In genomic region chr5:151023651-151024050, GRCh38 we compare ENCODE assay signal across 10 cellular contexts. TPM values are rescaled to one million over a fixed set of nuclear protein-coding genes. Genes with fewer than 3 reads are reported as not detected.
DNase-seq lines count a peak whose midpoint lies in the region; ATAC-seq and TF ChIP-seq lines count a peak whose summit lies in the region.
"Had no signal": no experiment of that assay in that cellular context is flagged by ENCODE, and none has a peak within 500 bp of the region (broad histone marks: within the 10 kb centered on the region; RNA-seq: fewer than 3 reads in every experiment).

No MANE protein-coding gene starts in this region.

- H3K4me3 ChIP-seq in fibroblast of pulmonary artery (replicated peaks; ENCODE audit: low read depth, low read length), result no peak overlapping the region
- H3K4me3 ChIP-seq in neutrophil (ENCODE audit: low read depth in 1 of 2, low read length in 1 of 2), result no peak overlapping the region

- no peak for TF ChIP-seq CTCF in RWPE1 (conservative IDR thresholded peaks at IDR 0.05; ENCODE audit: low read depth)
- no peak for TF ChIP-seq CTCF in fibroblast of pulmonary artery (IDR thresholded peaks at IDR 0.05; ENCODE audit: low read length, missing control alignments)
- TF ChIP-seq CTCF in neutrophil (IDR thresholded peaks at IDR 0.05), result no peak

- H3K27me3 ChIP-seq in neutrophil, result no peaks in the 10 kb centered on the region

- CTCF ChIA-PET in RWPE1 (lab: Yijun Ruan, JAX), result interaction anchor here (1.9 kb wide), 1 partner anchor 22 kb away, joined by 5 read pairs; no protein-coding TSS in a partner anchor

- ATAC-seq in HG03095 (IDR thresholded peaks at IDR 0.05; ENCODE audit: unreplicated experiment) (no peak), GM19395 (IDR thresholded peaks at IDR 0.05; ENCODE audit: unreplicated experiment) (no peak)
- ATAC-seq: HCT116 had no signal

- H3K9me3 ChIP-seq in neutrophil, result no peaks in the 10 kb centered on the region

- H3K36me3 ChIP-seq in neutrophil, result peaks cover 51% of the 10 kb centered on the region

- POLR2A ChIA-PET in RWPE1 (lab: Yijun Ruan, JAX; ENCODE audit: low non-redundant PET), result interaction anchor here (0.5 kb wide), 1 partner anchor 531 kb away, joined by 17 read pairs; no protein-coding TSS in a partner anchor

- peak; percentile 54 for DNase-seq in A172 (ENCODE audit: low spot score)
- peak; percentile 85 for DNase-seq in RWPE1 (ENCODE audit: low spot score)
- DNase-seq in fibroblast of pulmonary artery (ENCODE audit: low read depth), result peak; percentile 76
- DNase-seq in activated CD8-positive, alpha-beta memory T cell treated with anti-CD3 and anti-CD28 coated beads, Interleukin-2, amount 50 U/mL, for 48 hours, result no peak
- no peak for DNase-seq in NCI-H1048 (lab: John Stamatoyannopoulos, UW)
- DNase-seq: NCI-H510A had no signal

- peak overlapping the region; percentile 83 for H3K27ac ChIP-seq in RWPE1
- H3K27ac ChIP-seq in neutrophil, result peak overlapping the region; percentile 58

- peaks cover 38 to 44% of the 10 kb centered on the region in 2 experiments for H3K4me1 ChIP-seq in neutrophil (ENCODE audit: control insufficient read depth in 1 of 2, insufficient read depth in 1 of 2, low read depth in 1 of 2, low read length in 1 of 2)

RNA-seq across cellular contexts. Expression of gene GPX3, which starts 3.3 kb away (rescaled TPM):
- total RNA-seq in A172 (2014; rRNA removed; shearing (Covaris generic)), result not detected in 2 replicates

RNA-seq across cellular contexts. Expression of gene TNIP1, which starts 57.2 kb away (rescaled TPM):
- 125 and 132 TPM in 2 replicates for total RNA-seq in A172 (2014; rRNA removed; shearing (Covaris generic))

Comparison
In these comparisons a context has a peak if more than half of its experiments do, and no peak if none do; other contexts are left out.
1. DNase-seq: peak in A172 (single experiment), RWPE1 (single experiment) and fibroblast of pulmonary artery (single experiment); none in activated CD8-positive, alpha-beta memory T cell treated with anti-CD3 and anti-CD28 coated beads, Interleukin-2, amount 50 U/mL, for 48 hours (single experiment) and NCI-H1048 (single experiment).